ENCODE assay signal across 25 cellular contexts in genomic region chr19:55453861-55454260, GRCh38. TPM values are rescaled to one million over a fixed set of nuclear protein-coding genes. Genes with fewer than 3 reads are reported as not detected.
DNase-seq lines count a peak whose midpoint lies in the region; TF ChIP-seq lines count a peak whose summit lies in the region.
"Had no signal": no experiment of that assay in that cellular context is flagged by ENCODE, and none has a peak within 500 bp of the region (broad histone marks: within the 10 kb centered on the region; RNA-seq: fewer than 3 reads in every experiment).

No MANE protein-coding gene starts in this region.

- peaks cover 17% of the 10 kb centered on the region for H3K27me3 Mint-ChIP-seq in Calu3 (ENCODE audit: unreplicated experiment)

- intact Hi-C loops in Calu3 (cut with micrococcal nuclease; ENCODE audit: unreplicated experiment), result no loop called here
- intact Hi-C loops in adrenal gland (cut with DNase I), result no loop called here

- peaks cover 16% of the 10 kb centered on the region for H3K36me3 Mint-ChIP-seq in Calu3 (ENCODE audit: insufficient read depth, unreplicated experiment)
- H3K36me3 Mint-ChIP-seq: natural killer cell had no signal

- no peak overlapping the region for H2BK15ac ChIP-seq in neuronal stem cell (ENCODE audit: low read length)

- H3K4me1 ChIP-seq in neuronal stem cell (ENCODE audit: control insufficient read depth in 2 of 2, insufficient read depth in 1 of 2, low read depth in 1 of 2, low read length in 2 of 2) (peaks cover 8 to 21% of the 10 kb centered on the region in 2 donors), adrenal gland (replicated peaks in 1 of 2) (peaks cover 11% of the 10 kb centered on the region in 2 donors)

- H3K4me3 Mint-ChIP-seq in Calu3 (ENCODE audit: low read depth, unreplicated experiment), result no peak overlapping the region
- H3K4me3 Mint-ChIP-seq: activated CD4-positive, alpha-beta T cell treated with anti-CD3 and anti-CD28 coated beads, Interleukin-2, amount 10 ng/mL, durations not matched to agents 7 days and 5 days had no signal

- TF ChIP-seq POLR2A in adrenal gland (IDR thresholded peaks at IDR 0.05), result no peak

- H4K8ac ChIP-seq in neuronal stem cell (ENCODE audit: low read depth, low read length), result no peak overlapping the region

- H3K27ac Mint-ChIP-seq in Calu3 (ENCODE audit: unreplicated experiment), result peak overlapping the region; percentile 30
- H3K27ac Mint-ChIP-seq: activated T-cell treated with anti-CD3 and anti-CD28 coated beads, Interleukin-2, amount 50 U/mL, for 72 hours; natural killer cell had no signal

- H2AK5ac ChIP-seq in neuronal stem cell (ENCODE audit: low read depth, low read length), result peak overlapping the region; percentile 76

- H3K4me2 ChIP-seq in neuronal stem cell (ENCODE audit: insufficient read depth, low read length, poor library complexity, severe bottlenecking), result no peak overlapping the region
- H3K4me2 ChIP-seq: PC-9 had no signal

- no peak for DNase-seq in Calu3
- DNase-seq in neuronal stem cell (ENCODE audit: low spot score), result no peak
- no peak for DNase-seq in nucleus accumbens (lab: John Stamatoyannopoulos, UW)
- no peak for DNase-seq in adrenal gland
- DNase-seq in NCI-H1105 (lab: John Stamatoyannopoulos, UW), result no peak
- DNase-seq: activated CD4-positive, alpha-beta T cell treated with anti-CD3 and anti-CD28 coated beads, Interleukin-2, amount 10 ng/mL, durations not matched to agents 7 days and 5 days; activated naive CD4-positive, alpha-beta T cell treated with Interleukin-2 at 50 U/mL for 16 hours; activated T-cell treated with anti-CD3 and anti-CD28 coated beads, Interleukin-2, amount 50 U/mL, for 72 hours; DND-41; esophagus squamous epithelium; foreskin melanocyte; heart right ventricle; lower lobe of right lung; natural killer cell; NCI-H1092; NCI-H187; NCI-H524 treated with DMSO at 0.1 percent for 48 hours; PC-9; SHP77; stimulated activated CD4-positive, alpha-beta T cell treated with anti-CD3 and anti-CD28 coated beads, Interleukin-2, amount 100 ng/mL, for 48 hours; T1000 had no signal

- no peaks in the 10 kb centered on the region for H3K9me3 Mint-ChIP-seq in Calu3 (ENCODE audit: low read depth, unreplicated experiment)
- H3K9me3 Mint-ChIP-seq: activated CD4-positive, alpha-beta T cell treated with anti-CD3 and anti-CD28 coated beads, Interleukin-2, amount 10 ng/mL, durations not matched to agents 7 days and 5 days; activated T-cell treated with anti-CD3 and anti-CD28 coated beads, Interleukin-2, amount 50 U/mL, for 72 hours; natural killer cell had no signal

- no CpG with 5 or more reads among the region's 8 CpGs for WGBS in neuronal stem cell (ENCODE audit: extremely low coverage in 2 of 2, insufficient read length in 2 of 2, insufficient replicate concordance in 1 of 2), 2 donors
- WGBS in adrenal gland, 4 donors, result 93 to 97% (median 94%) methylated on average over 7 to 8 of the region's 8 CpGs

- peak overlapping the region; percentile 68 for H2BK12ac ChIP-seq in neuronal stem cell (ENCODE audit: low read length)

- H3K4me3 ChIP-seq in neuronal stem cell (ENCODE audit: low read length in 2 of 2) (no peak overlapping the region), adrenal gland (no peak overlapping the region)
- H3K4me3 ChIP-seq: esophagus squamous epithelium, HAP-1, heart right ventricle, lower lobe of right lung, pancreas, PC-9 had no signal

- CTCF ChIA-PET in Calu3 (lab: Charles Lee), result interaction anchor here (1.1 kb wide), 1 partner anchor 14 kb away, joined by 3 read pairs; no protein-coding TSS in a partner anchor

- BruUV-seq in Calu3 (replicated peaks; lab: Mats Ljungman, UMichigan), result no TSS peak

- peak overlapping the region; percentile 38 for H3K23ac ChIP-seq in neuronal stem cell (ENCODE audit: low read depth, low read length, poor library complexity)

- H3K79me1 ChIP-seq in neuronal stem cell (ENCODE audit: low read depth, low read length), result no peaks in the 10 kb centered on the region

- H3K36me3 ChIP-seq in neuronal stem cell (replicated peaks in 1 of 2; ENCODE audit: control insufficient read depth in 2 of 2, insufficient read depth in 2 of 2, low read length in 2 of 2) (peaks cover 0 to 12% of the 10 kb centered on the region in 2 donors), adrenal gland (replicated peaks in 1 of 2) (no peaks in the 10 kb centered on the region)
- H3K36me3 ChIP-seq: lower lobe of right lung, pancreas had no signal

- H3K4me1 Mint-ChIP-seq in Calu3 (ENCODE audit: low read depth, unreplicated experiment), result no peaks in the 10 kb centered on the region

- H3K4ac ChIP-seq in neuronal stem cell (ENCODE audit: low read length), result no peak overlapping the region

- H3K27me3 ChIP-seq in neuronal stem cell (ENCODE audit: control insufficient read depth in 3 of 3, insufficient read depth in 3 of 3, low read depth in 1 of 3, low read length in 3 of 3) (peaks cover 6 to 33% (median 9%) of the 10 kb centered on the region in 3 experiments), adrenal gland (peaks cover 21% of the 10 kb centered on the region)

- TF ChIP-seq CTCF in Calu3 (IDR thresholded peaks at IDR 0.05; ENCODE audit: unreplicated experiment), result no peak
- TF ChIP-seq CTCF in adrenal gland (IDR thresholded peaks at IDR 0.05), result no peak

- no peak overlapping the region for H2BK5ac ChIP-seq in neuronal stem cell (ENCODE audit: low read length)

- H3K9me3 ChIP-seq in neuronal stem cell (replicated peaks in 1 of 2; ENCODE audit: control insufficient read depth in 2 of 2, insufficient read depth in 1 of 2, low read depth in 1 of 2, low read length in 2 of 2), result no peaks in the 10 kb centered on the region
- no peaks in the 10 kb centered on the region for H3K9me3 ChIP-seq in adrenal gland (replicated peaks in 1 of 3)
- H3K9me3 ChIP-seq: esophagus squamous epithelium, HAP-1, heart right ventricle, lower lobe of right lung, pancreas had no signal

- no peak overlapping the region for H3K14ac ChIP-seq in neuronal stem cell (ENCODE audit: low read length)

- no peak overlapping the region for H4K91ac ChIP-seq in neuronal stem cell (ENCODE audit: low read depth, low read length, poor library complexity)

- H2AFZ ChIP-seq in neuronal stem cell (ENCODE audit: low read length), result no peak overlapping the region
- H2AFZ ChIP-seq: PC-9 had no signal

- no peak overlapping the region for H3K18ac ChIP-seq in neuronal stem cell (ENCODE audit: low read length)

- H3K9ac ChIP-seq in neuronal stem cell (ENCODE audit: low read depth, low read length, poor library complexity), result no peak overlapping the region

- H3K27ac ChIP-seq in angular gyrus (ENCODE audit: low read depth, low read length) (peak overlapping the region; percentile 40), neuronal stem cell (replicated peaks; ENCODE audit: low read length) (no peak overlapping the region), adrenal gland (no peak overlapping the region)
- H3K27ac ChIP-seq: esophagus squamous epithelium, heart right ventricle, lower lobe of right lung, pancreas, PC-9 had no signal

- no peak overlapping the region for H2BK120ac ChIP-seq in neuronal stem cell (ENCODE audit: low read depth, low read length)

RNA-seq across cellular contexts. Expression of gene ISOC2, which starts 7.6 kb away (rescaled TPM):
- 41.6 and 44.9 TPM in 2 replicates for total RNA-seq in Calu3 (2022)
- polyA plus RNA-seq in neuronal stem cell (2013, experiment 1 of 2), result 26.8 TPM
- 26.2 TPM for polyA plus RNA-seq in neuronal stem cell (2013, experiment 2 of 2)
- 100 to 1,000 TPM in 1 of 8 donors, 10 to 100 TPM in 7; 58.2 to 181 (median 80.8) TPM for total RNA-seq in adrenal gland
- 100 to 1,000 TPM in 1 of 3 donors, 10 to 100 TPM in 2; 18.1 to 119 (median 75.0) TPM for polyA plus RNA-seq in adrenal gland

RNA-seq across cellular contexts. Expression of gene C19orf85, which starts 10.7 kb away (rescaled TPM):
- not detected in 2 replicates for total RNA-seq in Calu3 (2022)
- polyA plus RNA-seq in neuronal stem cell (2013, experiment 1 of 2), result 2.1 TPM
- polyA plus RNA-seq in neuronal stem cell (2013, experiment 2 of 2), result 2.3 TPM
- total RNA-seq in adrenal gland, result not detected
- not detected for polyA plus RNA-seq in adrenal gland
- total RNA-seq: activated CD4-positive, alpha-beta T cell treated with anti-CD3 and anti-CD28 coated beads, Interleukin-2, amount 10 ng/mL, durations not matched to agents 7 days and 5 days; activated T-cell treated with anti-CD3 and anti-CD28 coated beads, Interleukin-2, amount 50 U/mL, for 72 hours; esophagus squamous epithelium; heart right ventricle; lower lobe of right lung; natural killer cell; pancreas; urinary bladder had no signal
- polyA plus RNA-seq: heart right ventricle, pancreas had no signal

RNA-seq across cellular contexts. Expression of gene SHISA7, which starts 10.8 kb away (rescaled TPM):
- total RNA-seq in Calu3 (2022), result not detected in 2 replicates
- polyA plus RNA-seq in neuronal stem cell (2013, experiment 1 of 2), result 0.33 TPM
- polyA plus RNA-seq in neuronal stem cell (2013, experiment 2 of 2), result 0.30 TPM
- under 1 TPM in 4 of 8 donors, not detected in 4; 0.08 to 0.49 (median 0.31) TPM for total RNA-seq in adrenal gland
- polyA plus RNA-seq in adrenal gland, result 1 to 10 TPM in 2 of 3 donors, under 1 TPM in 1; 0.47 to 1.3 (median 1.1) TPM
- total RNA-seq: activated CD4-positive, alpha-beta T cell treated with anti-CD3 and anti-CD28 coated beads, Interleukin-2, amount 10 ng/mL, durations not matched to agents 7 days and 5 days; esophagus squamous epithelium; heart right ventricle; lower lobe of right lung; natural killer cell; PC-9 had no signal

RNA-seq across cellular contexts. Expression of gene ZNF628, which starts 22.6 kb away (rescaled TPM):
- total RNA-seq in Calu3 (2022) (11.9 and 13.0 TPM in 2 replicates), adrenal gland (10 to 100 TPM in 3 of 8 donors, 1 to 10 TPM in 5; 5.4 to 27.9 (median 9.2) TPM)
- polyA plus RNA-seq in neuronal stem cell (2013, experiment 1 of 2), result 8.4 TPM
- polyA plus RNA-seq in neuronal stem cell (2013, experiment 2 of 2), result 8.7 TPM
- 10 to 100 TPM in 1 of 3 donors, 1 to 10 TPM in 1, under 1 TPM in 1; 0.04 to 17.5 (median 3.7) TPM for polyA plus RNA-seq in adrenal gland

RNA-seq across cellular contexts. Expression of gene NAT14, which starts 31.1 kb away (rescaled TPM):
- total RNA-seq in Calu3 (2022), result 49.6 and 60.6 TPM in 2 replicates
- 117 TPM for polyA plus RNA-seq in neuronal stem cell (2013, experiment 1 of 2)
- polyA plus RNA-seq in neuronal stem cell (2013, experiment 2 of 2), result 115 TPM
- total RNA-seq in adrenal gland, result 10 to 100 TPM in 5 of 8 donors, 1 to 10 TPM in 3; 4.9 to 35.3 (median 17.9) TPM
- 100 to 1,000 TPM in 1 of 3 donors, 10 to 100 TPM in 1, 1 to 10 TPM in 1; 6.2 to 108 (median 53.8) TPM for polyA plus RNA-seq in adrenal gland
